Comparison of ENCODE assay signal across 1 cellular context in genomic region chr21:45356653-45357435, GRCh38.
TF ChIP-seq lines count a peak whose summit lies in the region.

No MANE protein-coding gene starts in this region.

TF ChIP-seq in HepG2, 621 proteins besides CTCF, POLR2A, EP300 and RAD21 (continued from another document and continues in another):
- TF ChIP-seq ZBTB14 (CRISPR knock-in tag; IDR thresholded peaks at IDR 0.05): no peak
- no peak for TF ChIP-seq RBFOX2 (IDR thresholded peaks at IDR 0.05; ENCODE audit: low read depth, low read length)
- no peak for TF ChIP-seq ZNF335 (CRISPR knock-in tag; IDR thresholded peaks at IDR 0.05)
- no peak for TF ChIP-seq ZNF549 (CRISPR knock-in tag; IDR thresholded peaks at IDR 0.05)
- no peak for TF ChIP-seq ZNF234 (CRISPR knock-in tag; conservative IDR thresholded peaks at IDR 0.05)
- no peak for TF ChIP-seq DR1 (CRISPR knock-in tag; IDR thresholded peaks at IDR 0.05)
- TF ChIP-seq NR1H2 (CRISPR knock-in tag; IDR thresholded peaks at IDR 0.05; ENCODE audit: borderline replicate concordance, low read depth): no peak
- 0 out of 2 replicates have a peak, but pooled peaks have one; percentile 42 for TF ChIP-seq ZZZ3 (CRISPR knock-in tag; IDR thresholded peaks at IDR 0.05; ENCODE audit: borderline replicate concordance)
- no peak for TF ChIP-seq ZBTB37 (CRISPR knock-in tag; IDR thresholded peaks at IDR 0.05)
- TF ChIP-seq EED (CRISPR knock-in tag; IDR thresholded peaks at IDR 0.05): no peak
- 0 out of 2 replicates have a peak, but pooled peaks have one; percentile 43 for TF ChIP-seq ZNF839 (CRISPR knock-in tag; IDR thresholded peaks at IDR 0.05; ENCODE audit: borderline replicate concordance)
- TF ChIP-seq JDP2 (CRISPR knock-in tag; IDR thresholded peaks at IDR 0.05; ENCODE audit: borderline replicate concordance): no peak
- no peak for TF ChIP-seq GABPA (IDR thresholded peaks at IDR 0.05; ENCODE audit: low read depth, low read length)
- peak; percentile 13; the same call in 1 of the 2 replicates for TF ChIP-seq GABPA (CRISPR knock-in tag; IDR thresholded peaks at IDR 0.05; ENCODE audit: low read depth)
- peak; percentile 62 for TF ChIP-seq NR2F6 (IDR thresholded peaks at IDR 0.05)
- no peak; the same call in 1 of the 2 replicates for TF ChIP-seq NR2F6 (CRISPR knock-in tag; IDR thresholded peaks at IDR 0.05)
- peak; percentile 92 for TF ChIP-seq ASH2L (IDR thresholded peaks at IDR 0.05; ENCODE audit: insufficient read length, low read depth, low read length)
- no peak for TF ChIP-seq ZNF350 (CRISPR knock-in tag; IDR thresholded peaks at IDR 0.05; ENCODE audit: borderline replicate concordance, low read depth)
- no peak for TF ChIP-seq MIXL1 (CRISPR knock-in tag; IDR thresholded peaks at IDR 0.05)
- no peak for TF ChIP-seq ZNF333 (CRISPR knock-in tag; IDR thresholded peaks at IDR 0.05; ENCODE audit: borderline replicate concordance)
- peak; percentile 8; the same call in 1 of the 2 replicates for TF ChIP-seq ZNF646 (CRISPR knock-in tag; IDR thresholded peaks at IDR 0.05)
- TF ChIP-seq PCBP2 (optimal IDR thresholded peaks at IDR 0.05; ENCODE audit: low read depth, low read length, poor library complexity, severe bottlenecking): no peak
- no peak for TF ChIP-seq RNF219 (CRISPR knock-in tag; IDR thresholded peaks at IDR 0.05)
- no peak for TF ChIP-seq ZNF597 (CRISPR knock-in tag; IDR thresholded peaks at IDR 0.05)
- no peak for TF ChIP-seq PBX3 (CRISPR knock-in tag; IDR thresholded peaks at IDR 0.05; ENCODE audit: borderline replicate concordance)
- TF ChIP-seq ZBTB2 (CRISPR knock-in tag; IDR thresholded peaks at IDR 0.05; ENCODE audit: low read depth): no peak
- TF ChIP-seq ZNF33A (CRISPR knock-in tag; IDR thresholded peaks at IDR 0.05; ENCODE audit: borderline replicate concordance): no peak
- no peak for TF ChIP-seq ZNF512 (CRISPR knock-in tag; IDR thresholded peaks at IDR 0.05)
- no peak for TF ChIP-seq ZNF138 (CRISPR knock-in tag; IDR thresholded peaks at IDR 0.05; ENCODE audit: low read depth)
- no peak for TF ChIP-seq ZFP91 (CRISPR knock-in tag; IDR thresholded peaks at IDR 0.05; ENCODE audit: borderline replicate concordance)
- TF ChIP-seq FOSL1 (CRISPR knock-in tag; IDR thresholded peaks at IDR 0.05; ENCODE audit: borderline replicate concordance): no peak
- no peak for TF ChIP-seq SPEN (CRISPR knock-in tag; IDR thresholded peaks at IDR 0.05; ENCODE audit: low read depth)
- 0 out of 2 replicates have a peak, but pooled peaks have one; percentile 62 for TF ChIP-seq PAX8 (CRISPR knock-in tag; IDR thresholded peaks at IDR 0.05; ENCODE audit: borderline replicate concordance)
- TF ChIP-seq ZNF468 (CRISPR knock-in tag; IDR thresholded peaks at IDR 0.05): no peak
- peak; percentile 58; the same call in 1 of the 2 replicates for TF ChIP-seq FOXK1 (CRISPR knock-in tag; IDR thresholded peaks at IDR 0.05; ENCODE audit: borderline replicate concordance, low read depth)
- TF ChIP-seq NAIF1 (CRISPR knock-in tag; IDR thresholded peaks at IDR 0.05; ENCODE audit: borderline replicate concordance): no peak
- TF ChIP-seq GATAD1 (CRISPR knock-in tag; IDR thresholded peaks at IDR 0.05): no peak
- TF ChIP-seq KMT2A (CRISPR knock-in tag; IDR thresholded peaks at IDR 0.05): no peak
- TF ChIP-seq ARID3A (IDR thresholded peaks at IDR 0.05; ENCODE audit: low read depth, low read length): no peak
